ENCODE assay signal across 7 cellular contexts in genomic region chr1:46340404-46341221, GRCh38.
A peak's percentile ranks its signal among the peaks of the same experiment; 100 is the strongest.
DNase-seq lines count a peak whose midpoint lies in the region; ATAC-seq and TF ChIP-seq lines count a peak whose summit lies in the region.

Gene NSUN4 (plus strand): TSS chr1:46340807. CDS start chr1:46340827, 20 bp downstream.

- H3K4me3 ChIP-seq in astrocyte of the spinal cord (ENCODE audit: low read depth, low read length): peak within 1 kb of the TSS; percentile 82
- peak within 1 kb of the TSS; percentile 91 for H3K4me3 ChIP-seq in retinal pigment epithelial cell (ENCODE audit: low read length)

- TF ChIP-seq CTCF in astrocyte of the spinal cord (IDR thresholded peaks at IDR 0.05; ENCODE audit: low read depth, low read length) (peak; percentile 77), retinal pigment epithelial cell (conservative IDR thresholded peaks at IDR 0.05; ENCODE audit: low read depth, low read length) (peak; percentile 57)

- DNase-seq in NCI-H2029 (lab: John Stamatoyannopoulos, UW) (peak; percentile 97), T1000 (lab: John Stamatoyannopoulos, UW) (peak; percentile 89), astrocyte of the spinal cord (ENCODE audit: low read depth, low spot score) (peak; percentile 95), hippocampal formation (lab: John Stamatoyannopoulos, UW) (peak; percentile 87 to 92), retinal pigment epithelial cell (ENCODE audit: low read depth) (no peak)

- peak; percentile 70 for ATAC-seq in GM18505 (IDR thresholded peaks at IDR 0.05; ENCODE audit: unreplicated experiment)
- ATAC-seq in HG02973 (IDR thresholded peaks at IDR 0.05; ENCODE audit: unreplicated experiment): peak; percentile 69

- TF ChIP-seq POLR2A in GM18505 (IDR thresholded peaks at IDR 0.05; ENCODE audit: borderline replicate concordance, extremely low read depth, insufficient read depth, insufficient read length): peak; percentile 83

- in situ Hi-C loops in astrocyte of the spinal cord (cut with HindIII; ENCODE audit: low sequenced_read_pairs): no loop called here
